Comparison of ENCODE assay signal across 8 cellular contexts in the genomic region with DNA sequence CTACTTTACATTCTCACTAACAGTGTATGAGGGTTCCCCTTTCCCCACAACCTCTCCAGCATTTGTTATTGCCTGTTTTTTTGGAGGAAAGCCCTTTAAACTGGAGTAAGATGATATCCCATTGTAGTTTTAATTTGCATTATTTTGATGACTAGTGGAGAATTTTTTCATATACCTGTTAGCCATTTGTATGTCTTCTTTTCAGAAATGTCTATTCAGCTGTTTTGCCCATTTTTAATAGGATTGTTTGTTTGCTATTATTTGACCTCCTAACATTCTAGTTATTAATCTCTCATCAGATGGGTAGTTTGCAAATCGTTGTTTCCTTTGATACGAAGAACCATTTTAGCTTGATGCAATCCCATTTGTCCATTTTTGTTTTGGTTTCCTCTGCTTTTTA.
"Had no signal": no experiment of that assay in that cellular context is flagged by ENCODE, and none has a peak within 500 bp of the region (broad histone marks: within the 10 kb centered on the region; RNA-seq: fewer than 3 reads in every experiment).

No MANE protein-coding gene starts in this region.

- H3K27ac ChIP-seq: GM23248, HL-60 had no signal

- H2AFZ ChIP-seq: GM23248 had no signal

- H3K36me3 ChIP-seq: HAP-1 had no signal

- H3K9ac ChIP-seq: GM23248 had no signal

- DNase-seq: GM23248, GOT3, H7, HFFc6, KG1 had no signal

- ATAC-seq: HCT116 had no signal

- H3K4me1 ChIP-seq: HAP-1 had no signal

- H3K9me3 ChIP-seq: HAP-1 had no signal

- H3K4me3 ChIP-seq: GM23248, HAP-1 had no signal
